Comparison of ENCODE assay signal across 1 cellular context in genomic region chr9:124870723-124871122, GRCh38.
TF ChIP-seq lines count a peak whose summit lies in the region.

No MANE protein-coding gene starts in this region.

TF ChIP-seq in HepG2, 621 proteins besides CTCF, POLR2A, EP300 and RAD21:
- TF ChIP-seq SNAPC4 (CRISPR knock-in tag; IDR thresholded peaks at IDR 0.05) = 0 out of 2 replicates have a peak, but pooled peaks have one; percentile 8
- no peak for TF ChIP-seq FOXC1 (CRISPR knock-in tag; IDR thresholded peaks at IDR 0.05; ENCODE audit: borderline replicate concordance)
- TF ChIP-seq ATF7-NPFF (CRISPR knock-in tag; IDR thresholded peaks at IDR 0.05; ENCODE audit: low read depth) = no peak
- peak; percentile 3; the same call in 1 of the 2 replicates for TF ChIP-seq TFAP4 (IDR thresholded peaks at IDR 0.05; ENCODE audit: borderline replicate concordance, low read depth)
- TF ChIP-seq ZNF567 (CRISPR knock-in tag; IDR thresholded peaks at IDR 0.05; ENCODE audit: borderline replicate concordance) = 0 out of 2 replicates have a peak, but pooled peaks have one; percentile 26
- TF ChIP-seq LRRFIP1 (CRISPR knock-in tag; conservative IDR thresholded peaks at IDR 0.05) = no peak
- no peak for TF ChIP-seq ZBTB21 (CRISPR knock-in tag; IDR thresholded peaks at IDR 0.05)
